In the genomic region with DNA sequence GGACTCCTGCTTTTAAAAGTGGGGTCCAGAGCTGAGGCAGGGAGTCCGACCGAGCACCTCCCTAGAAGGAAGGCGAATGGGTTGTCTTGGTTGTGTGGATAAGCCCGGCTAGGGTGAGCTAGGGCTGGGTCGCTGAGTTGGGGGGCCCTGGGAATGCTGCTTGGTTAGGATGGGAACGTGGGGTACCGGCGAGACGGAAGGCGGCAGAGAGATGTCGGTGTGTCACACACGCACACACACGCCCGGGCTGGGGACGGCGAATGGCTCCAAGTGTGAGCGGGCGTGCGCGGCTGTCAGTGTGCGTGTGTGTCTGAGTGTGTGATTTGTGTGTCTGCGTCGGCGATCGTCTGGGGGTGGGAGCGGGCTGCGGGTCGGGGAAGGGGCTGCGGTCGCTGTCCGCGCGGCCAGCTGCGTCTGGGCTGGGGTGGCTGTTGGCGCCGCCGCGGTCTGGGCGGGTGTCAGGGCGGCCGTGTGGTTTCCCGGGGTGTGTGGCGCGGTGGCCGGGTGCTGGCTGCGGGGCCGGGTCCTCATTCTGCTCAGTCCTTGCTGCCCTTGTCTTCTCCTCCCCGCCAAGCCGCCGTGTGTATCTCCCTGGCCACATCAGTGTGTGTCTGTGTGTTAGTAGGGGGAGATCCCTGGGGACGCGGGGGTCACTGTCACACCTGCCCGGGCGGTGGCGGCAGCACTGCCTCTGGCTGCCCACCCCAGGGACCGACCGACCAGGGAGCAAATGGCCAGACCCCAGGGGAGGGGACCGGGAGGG, we compare ENCODE assay signal across 1 cellular context.
TF ChIP-seq lines count a peak whose summit lies in the region.

No MANE protein-coding gene starts in this region.

TF ChIP-seq in GM12878, 131 proteins besides CTCF, POLR2A, EP300 and RAD21:
- no peak for TF ChIP-seq MTA2 (IDR thresholded peaks at IDR 0.05; ENCODE audit: low read depth)
- TF ChIP-seq, protein P1, sequence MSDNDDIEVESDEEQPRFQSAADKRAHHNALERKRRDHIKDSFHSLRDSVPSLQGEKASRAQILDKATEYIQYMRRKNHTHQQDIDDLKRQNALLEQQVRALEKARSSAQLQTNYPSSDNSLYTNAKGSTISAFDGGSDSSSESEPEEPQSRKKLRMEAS (IDR thresholded peaks at IDR 0.05; ENCODE audit: low read depth, low read length), result no peak
- TF ChIP-seq SUZ12 (IDR thresholded peaks at IDR 0.05; ENCODE audit: unreplicated experiment), result peak; percentile 74
- TF ChIP-seq MEF2B (IDR thresholded peaks at IDR 0.05; ENCODE audit: partially characterized antibody, poor library complexity, severe bottlenecking), result peak; percentile 22
- TF ChIP-seq EZH2 (IDR thresholded peaks at IDR 0.05; ENCODE audit: borderline replicate concordance, control insufficient read depth, low read depth, low read length), result peak; percentile 60; the same call in 1 of the 2 replicates
- 0 out of 2 replicates have a peak, but pooled peaks have one; percentile 17 for TF ChIP-seq GATAD2B (conservative IDR thresholded peaks at IDR 0.05; ENCODE audit: low read depth)
- no peak for TF ChIP-seq MXI1 (IDR thresholded peaks at IDR 0.05; ENCODE audit: low read depth, low read length)
- TF ChIP-seq TARDBP (IDR thresholded peaks at IDR 0.05; ENCODE audit: borderline replicate concordance), result no peak
